Comparison of ENCODE assay signal across 19 cellular contexts in genomic region chr17:67489273-67489672, GRCh38.
A peak's percentile ranks its signal among the peaks of the same experiment; 100 is the strongest.
DNase-seq lines count a peak whose midpoint lies in the region; ATAC-seq, FAIRE-seq and TF ChIP-seq lines count a peak whose summit lies in the region.
"Had no signal": no experiment of that assay in that cellular context is flagged by ENCODE, and none has a peak within 500 bp of the region (broad histone marks: within the 10 kb centered on the region; RNA-seq: fewer than 3 reads in every experiment).

No MANE protein-coding gene starts in this region.

- no peak overlapping the region for H2AFZ ChIP-seq in IMR-90 (replicated peaks; ENCODE audit: low read length, poor library complexity)
- H2AFZ ChIP-seq: neural progenitor cell had no signal

- no peak overlapping the region for H2BK20ac ChIP-seq in IMR-90 (ENCODE audit: low read depth, low read length)

- H3K23ac ChIP-seq in IMR-90 (ENCODE audit: low read depth, low read length), result no peak overlapping the region

- no peak overlapping the region for H3K56ac ChIP-seq in IMR-90 (ENCODE audit: extremely low read depth, insufficient read depth, low read length)

- ATAC-seq in CD8-positive, alpha-beta T cell, result no peak
- no peak for ATAC-seq in IMR-90 (ENCODE audit: low read depth)

- H3K4me2 ChIP-seq in IMR-90 (ENCODE audit: low read depth, low read length), result no peak overlapping the region
- H3K4me2 ChIP-seq: neural progenitor cell, SK-N-SH had no signal

- H3K27me3 Mint-ChIP-seq in CD8-positive, alpha-beta T cell (ENCODE audit: low read depth), result no peaks in the 10 kb centered on the region
- H3K27me3 Mint-ChIP-seq in endothelial cell (ENCODE audit: unreplicated experiment) (peaks cover 3% of the 10 kb centered on the region), HFFc6 (ENCODE audit: insufficient read depth) (no peaks in the 10 kb centered on the region)
- H3K27me3 Mint-ChIP-seq: activated CD4-positive, alpha-beta T cell treated with anti-CD3 and anti-CD28 coated beads, Interleukin-2, amount 10 ng/mL, durations not matched to agents 7 days and 5 days; B cell; dendritic cell treated with granulocyte-macrophage colony-stimulating factor and Interleukin-4, amounts not matched to agents 40 ng/mL and 50 ng/mL, for 4 days; memory B cell had no signal

- H3K9ac ChIP-seq in IMR-90 (ENCODE audit: low read depth, low read length), result no peak overlapping the region
- no peak overlapping the region for H3K9ac ChIP-seq in rectal smooth muscle tissue (ENCODE audit: low read length)
- H3K9ac ChIP-seq: neural progenitor cell, SK-N-SH had no signal

- peaks cover 5% of the 10 kb centered on the region for H3K36me3 ChIP-seq in CD8-positive, alpha-beta T cell (ENCODE audit: insufficient read depth, low read length)
- H3K36me3 ChIP-seq in IMR-90 (ENCODE audit: control insufficient read depth, insufficient read depth, low read length) (no peaks in the 10 kb centered on the region), rectal smooth muscle tissue (ENCODE audit: control insufficient read depth, insufficient read depth, low read length) (no peaks in the 10 kb centered on the region)
- H3K36me3 ChIP-seq: HAP-1, neural progenitor cell had no signal

- H3K4me1 Mint-ChIP-seq in CD8-positive, alpha-beta T cell (ENCODE audit: low read depth), result peaks cover 89% of the 10 kb centered on the region
- H3K4me1 Mint-ChIP-seq in endothelial cell (ENCODE audit: unreplicated experiment), result peaks cover 14% of the 10 kb centered on the region
- H3K4me1 Mint-ChIP-seq in HFFc6 (ENCODE audit: low read depth), result peaks cover 50% of the 10 kb centered on the region

- no peaks in the 10 kb centered on the region for H3K9me3 Mint-ChIP-seq in CD8-positive, alpha-beta T cell
- H3K9me3 Mint-ChIP-seq in endothelial cell (ENCODE audit: unreplicated experiment) (no peaks in the 10 kb centered on the region), HFFc6 (no peaks in the 10 kb centered on the region)
- H3K9me3 Mint-ChIP-seq: dendritic cell treated with granulocyte-macrophage colony-stimulating factor and Interleukin-4, amounts not matched to agents 40 ng/mL and 50 ng/mL, for 4 days; memory B cell; neural progenitor cell had no signal

- H2AK5ac ChIP-seq in IMR-90 (ENCODE audit: low read depth, low read length), result peak overlapping the region; percentile 29; the same call in 1 of the 2 replicates

- H2AK9ac ChIP-seq in IMR-90 (replicated peaks; ENCODE audit: low read depth, low read length, poor library complexity), result no peak overlapping the region

- no TSS peak for BruUV-seq in IMR-90 (replicated peaks; lab: Mats Ljungman, UMichigan)

- H3K79me1 ChIP-seq in IMR-90 (ENCODE audit: low read depth in 1 of 2, low read length in 2 of 2), result peaks cover 32 to 37% of the 10 kb centered on the region in 2 experiments; a peak in 3 of 4 replicates

- TF ChIP-seq POLR2A in IMR-90 (IDR thresholded peaks at IDR 0.05; ENCODE audit: low read depth, low read length), result no peak

- no peak overlapping the region for H2BK120ac ChIP-seq in IMR-90 (ENCODE audit: low read depth, low read length)

- TF ChIP-seq RAD21 in IMR-90 (IDR thresholded peaks at IDR 0.05; ENCODE audit: low read length), result no peak

- peaks cover 4% of the 10 kb centered on the region; the same call in 1 of the 2 replicates for H4K20me1 ChIP-seq in IMR-90 (ENCODE audit: insufficient read depth, low read length)

- no peak for DNase-seq in CD8-positive, alpha-beta T cell
- DNase-seq in IMR-90 (no peak), caudate nucleus (lab: John Stamatoyannopoulos, UW) (no peak), endothelial cell (ENCODE audit: low spot score) (no peak), urothelium cell line (ENCODE audit: low spot score) (no peak), HFFc6 (no peak)
- DNase-seq: activated CD4-positive, alpha-beta T cell treated with anti-CD3 and anti-CD28 coated beads, Interleukin-2, amount 10 ng/mL, durations not matched to agents 7 days and 5 days; activated gamma-delta T cell treated with Interleukin-2 at 50 U/mL for 16 hours; head of caudate nucleus; NCI-H187 treated with DMSO at 0.1 percent for 48 hours; NCI-H510A treated with DMSO at 0.1 percent for 48 hours; SK-N-SH had no signal

- H3K9me3 ChIP-seq in CD8-positive, alpha-beta T cell (ENCODE audit: low read length), result no peaks in the 10 kb centered on the region
- H3K9me3 ChIP-seq in IMR-90 (ENCODE audit: control insufficient read depth, insufficient read depth, low read length), result no peaks in the 10 kb centered on the region
- H3K9me3 ChIP-seq: HAP-1, SK-N-SH had no signal

- no peak overlapping the region for H3K18ac ChIP-seq in IMR-90 (ENCODE audit: low read depth, low read length)

- H3K4me3 ChIP-seq in CD8-positive, alpha-beta T cell (ENCODE audit: low read depth, low read length), result no peak overlapping the region
- H3K4me3 ChIP-seq in IMR-90 (ENCODE audit: insufficient read depth, low read depth, low read length), result no peak overlapping the region
- no peak overlapping the region for H3K4me3 ChIP-seq in rectal smooth muscle tissue (ENCODE audit: low read length)
- H3K4me3 ChIP-seq: HAP-1, neural progenitor cell had no signal

- peak overlapping the region; percentile 75 for H3K27ac Mint-ChIP-seq in CD8-positive, alpha-beta T cell
- no peak overlapping the region for H3K27ac Mint-ChIP-seq in endothelial cell (ENCODE audit: unreplicated experiment)
- H3K27ac Mint-ChIP-seq in HFFc6, result no peak overlapping the region
- H3K27ac Mint-ChIP-seq: activated CD4-positive, alpha-beta T cell treated with anti-CD3 and anti-CD28 coated beads, Interleukin-2, amount 10 ng/mL, durations not matched to agents 7 days and 5 days; B cell; dendritic cell treated with granulocyte-macrophage colony-stimulating factor and Interleukin-4, amounts not matched to agents 40 ng/mL and 50 ng/mL, for 4 days; memory B cell had no signal

- dilution Hi-C loops in IMR-90 (cut with HindIII; ENCODE audit: low sequenced_read_pairs, unreplicated experiment), result no loop called here

- no CpG with 5 or more reads among the region's 4 CpGs for WGBS in IMR-90 (ENCODE audit: extremely low coverage in 2 of 2, insufficient read length in 1 of 2), 2 experiments

- no peak overlapping the region for H2BK5ac ChIP-seq in IMR-90 (ENCODE audit: low read depth, low read length, poor library complexity, severe bottlenecking)

- intact Hi-C loops in CD8-positive, alpha-beta T cell (cut with DNase I, micrococcal nuclease), result loop anchor here in 1 of 2 experiments (10.0 kb wide), 1 partner anchor 46 kb away; no protein-coding TSS in a partner anchor
- intact Hi-C loops in IMR-90 (cut with micrococcal nuclease), result no loop called here

- H3K4ac ChIP-seq in IMR-90 (ENCODE audit: low read depth, low read length), result no peak overlapping the region

- FAIRE-seq in urothelium cell line (lab: Jason Lieb, UNC), result no peak
- FAIRE-seq: TTC549 had no signal

- no peaks in the 10 kb centered on the region for H3K27me3 ChIP-seq in CD8-positive, alpha-beta T cell (ENCODE audit: insufficient read depth, low read length)
- H3K27me3 ChIP-seq in IMR-90 (ENCODE audit: control insufficient read depth, insufficient read depth, low read length) (no peaks in the 10 kb centered on the region), rectal smooth muscle tissue (ENCODE audit: control insufficient read depth, insufficient read depth, low read length) (no peaks in the 10 kb centered on the region)
- H3K27me3 ChIP-seq: neural progenitor cell had no signal

- in situ Hi-C loops in IMR-90 (cut with MboI; ENCODE audit: low sequenced_read_pairs), result no loop called here

- CTCF ChIA-PET in CD8-positive, alpha-beta T cell (lab: Charles Lee), result interaction anchor here (0.6 to 2.5 kb wide), 2 partner anchors 14 to 109 kb away, joined by 3 to 13 read pairs; no protein-coding TSS in a partner anchor
- CTCF ChIA-PET in IMR-90 (lab: Yijun Ruan, JAX), result no interaction called here

- H3K27ac ChIP-seq in CD8-positive, alpha-beta T cell (ENCODE audit: low read depth, low read length), result no peak overlapping the region
- H3K27ac ChIP-seq in IMR-90 (ENCODE audit: insufficient read depth, low read length) (no peak overlapping the region), caudate nucleus (ENCODE audit: low read depth, low read length) (peak overlapping the region; percentile 94), rectal smooth muscle tissue (ENCODE audit: low read depth, low read length) (peak overlapping the region; percentile 23)
- H3K27ac ChIP-seq: neural progenitor cell had no signal

- TF ChIP-seq CTCF in CD8-positive, alpha-beta T cell (IDR thresholded peaks at IDR 0.05), result no peak
- TF ChIP-seq CTCF in IMR-90 (conservative IDR thresholded peaks at IDR 0.05; ENCODE audit: low read depth, low read length), result no peak
- no peak for TF ChIP-seq CTCF in endothelial cell (IDR thresholded peaks at IDR 0.05; ENCODE audit: unreplicated experiment)
- TF ChIP-seq CTCF in HFFc6 (IDR thresholded peaks at IDR 0.05), result no peak

- peaks cover 5% of the 10 kb centered on the region for H3K9me1 ChIP-seq in IMR-90 (ENCODE audit: insufficient read depth, low read length)

- H4K8ac ChIP-seq in IMR-90 (ENCODE audit: low read depth in 2 of 2, low read length in 2 of 2), result no peak overlapping the region

- POLR2A ChIA-PET in CD8-positive, alpha-beta T cell (lab: Charles Lee), result interaction anchor here (2.0 kb wide), 1 partner anchor 48 kb away, joined by 11 read pairs; no protein-coding TSS in a partner anchor
- POLR2A ChIA-PET in IMR-90 (lab: Charles Lee; ENCODE audit: unreplicated experiment), result no interaction called here

- peaks cover 50% of the 10 kb centered on the region for H3K4me1 ChIP-seq in CD8-positive, alpha-beta T cell (ENCODE audit: insufficient read depth, low read length)
- H3K4me1 ChIP-seq in IMR-90 (ENCODE audit: control insufficient read depth, insufficient read depth, low read length) (peaks cover 12% of the 10 kb centered on the region), rectal smooth muscle tissue (ENCODE audit: control insufficient read depth, insufficient read depth, low read length) (peaks cover 10% of the 10 kb centered on the region)

- H3K36me3 Mint-ChIP-seq in CD8-positive, alpha-beta T cell, result peaks cover 24% of the 10 kb centered on the region
- H3K36me3 Mint-ChIP-seq in endothelial cell (ENCODE audit: low read depth, unreplicated experiment) (no peaks in the 10 kb centered on the region), HFFc6 (ENCODE audit: low read depth) (no peaks in the 10 kb centered on the region)

- H3K14ac ChIP-seq in IMR-90 (replicated peaks; ENCODE audit: low read depth, low read length), result no peak overlapping the region

- H3K4me3 Mint-ChIP-seq in CD8-positive, alpha-beta T cell, result no peak overlapping the region
- H3K4me3 Mint-ChIP-seq in endothelial cell (ENCODE audit: unreplicated experiment) (no peak overlapping the region), HFFc6 (no peak overlapping the region)
- H3K4me3 Mint-ChIP-seq: activated CD4-positive, alpha-beta T cell treated with anti-CD3 and anti-CD28 coated beads, Interleukin-2, amount 10 ng/mL, durations not matched to agents 7 days and 5 days; B cell; dendritic cell treated with granulocyte-macrophage colony-stimulating factor and Interleukin-4, amounts not matched to agents 40 ng/mL and 50 ng/mL, for 4 days; memory B cell had no signal

- H4K5ac ChIP-seq in IMR-90 (ENCODE audit: low read depth, low read length), result no peak overlapping the region

- H4K91ac ChIP-seq in IMR-90 (ENCODE audit: insufficient read depth, low read depth, low read length), result no peak overlapping the region

- H2BK15ac ChIP-seq in IMR-90 (ENCODE audit: low read depth, low read length), result no peak overlapping the region

TF ChIP-seq in IMR-90, 13 proteins besides CTCF, POLR2A, EP300 and RAD21 (continues in another document):
- TF ChIP-seq MXI1 (IDR thresholded peaks at IDR 0.05; ENCODE audit: borderline replicate concordance, low read depth, low read length), result no peak

Comparison
In these comparisons a context has a peak if more than half of its experiments do, and no peak if none do; other contexts are left out.
1. H3K27ac ChIP-seq: peak in caudate nucleus (single experiment) and rectal smooth muscle tissue (single experiment); none in CD8-positive, alpha-beta T cell (single experiment) and IMR-90 (single experiment).